ENCODE assay signal across 21 cellular contexts in genomic region chr15:87733522-87733921, GRCh38.
"Had no signal": no experiment of that assay in that cellular context is flagged by ENCODE, and none has a peak within 500 bp of the region (broad histone marks: within the 10 kb centered on the region; RNA-seq: fewer than 3 reads in every experiment).

No MANE protein-coding gene starts in this region.

- H3K4me3 ChIP-seq: coronary artery, dorsolateral prefrontal cortex had no signal

- H3K27ac ChIP-seq: brain microvascular endothelial cell, coronary artery, dorsolateral prefrontal cortex had no signal

- H3K27me3 ChIP-seq: brain microvascular endothelial cell had no signal

- H3K36me3 ChIP-seq: brain microvascular endothelial cell had no signal

- DNase-seq: activated CD4-positive, alpha-beta memory T cell treated with anti-CD3 and anti-CD28 coated beads, Interleukin-2, amount 10 ng/mL, durations not matched to agents 7 days and 5 days; activated CD4-positive, alpha-beta T cell treated with anti-CD3 and anti-CD28 coated beads for 1 hour; activated CD4-positive, alpha-beta T cell treated with anti-CD3 and anti-CD28 coated beads for 4 hours; activated CD4-positive, alpha-beta T cell treated with anti-CD3 and anti-CD28 coated beads, Interleukin-2, amount 10 ng/mL, durations not matched to agents 7 days and 5 days; activated CD4-positive, alpha-beta T cell treated with anti-CD3 and anti-CD28 coated beads, Interleukin-2, amount 50 U/mL, for 4 hours; activated CD8-positive, alpha-beta memory T cell treated with anti-CD3 and anti-CD28 coated beads, Interleukin-2, amount 50 U/mL, for 48 hours; activated gamma-delta T cell; activated naive CD4-positive, alpha-beta T cell; activated naive CD4-positive, alpha-beta T cell treated with anti-CD3 and anti-CD28 coated beads, Interleukin-2, amount 10 ng/mL, durations not matched to agents 7 days and 5 days; activated naive CD8-positive, alpha-beta T cell treated with anti-CD3 and anti-CD28 coated beads, Interleukin-2, amount 10 ng/mL, durations not matched to agents 7 days and 5 days; activated T-cell treated with anti-CD3 and anti-CD28 coated beads for 4 hours; activated T-cell treated with anti-CD3 and anti-CD28 coated beads, Interleukin-2, amount 50 U/mL, for 24 hours; activated T-cell treated with anti-CD3 and anti-CD28 coated beads, Interleukin-2, amount 50 U/mL, for 72 hours; amniotic stem cell; anterior cingulate cortex; dorsolateral prefrontal cortex; effector memory CD4-positive, alpha-beta T cell; endodermal cell; T-helper 2 cell had no signal
